28 cellular contexts compared by ENCODE assay signal in the genomic region with DNA sequence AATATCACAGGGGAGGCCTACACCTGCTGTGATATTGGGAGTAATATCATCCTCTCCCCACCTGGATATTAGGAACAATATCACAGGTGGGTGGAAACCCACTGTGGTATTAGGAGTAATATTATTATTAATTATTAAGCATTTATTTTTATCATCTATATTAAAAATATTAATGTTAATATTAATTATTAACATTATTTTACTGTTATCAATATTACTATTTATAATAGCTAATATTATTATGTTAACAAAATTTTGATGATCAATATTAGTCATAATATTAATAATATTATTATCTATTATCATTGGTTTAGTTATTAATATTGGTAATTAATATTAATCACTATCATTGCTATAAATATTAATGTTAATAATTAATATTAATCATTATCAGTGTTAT.
"Had no signal": no experiment of that assay in that cellular context is flagged by ENCODE, and none has a peak within 500 bp of the region (broad histone marks: within the 10 kb centered on the region; RNA-seq: fewer than 3 reads in every experiment).

No MANE protein-coding gene starts in this region.

- H3K9me3 ChIP-seq: ascending aorta, esophagus squamous epithelium had no signal

- FAIRE-seq: bronchial epithelial cell, endothelial cell of umbilical vein had no signal

- H3K4me1 ChIP-seq: ascending aorta, esophagus squamous epithelium had no signal

- H3K4me3 ChIP-seq: ascending aorta, esophagus squamous epithelium had no signal

- H3K27ac ChIP-seq: ascending aorta, brain microvascular endothelial cell, epithelial cell of prostate, esophagus squamous epithelium had no signal

- H3K27me3 ChIP-seq: ascending aorta, brain microvascular endothelial cell, esophagus squamous epithelium had no signal

- DNase-seq: activated CD4-positive, alpha-beta memory T cell treated with anti-CD3 and anti-CD28 coated beads, Interleukin-2, amount 10 ng/mL, durations not matched to agents 7 days and 5 days; activated CD4-positive, alpha-beta T cell treated with anti-CD3 and anti-CD28 coated beads for 1 hour; activated CD4-positive, alpha-beta T cell treated with anti-CD3 and anti-CD28 coated beads for 4 hours; activated CD4-positive, alpha-beta T cell treated with anti-CD3 and anti-CD28 coated beads, Interleukin-2, amount 10 ng/mL, durations not matched to agents 7 days and 5 days; activated CD4-positive, alpha-beta T cell treated with anti-CD3 and anti-CD28 coated beads, Interleukin-2, amount 50 U/mL, for 4 hours; activated CD8-positive, alpha-beta memory T cell treated with anti-CD3 and anti-CD28 coated beads, Interleukin-2, amount 50 U/mL, for 48 hours; activated gamma-delta T cell; activated naive CD4-positive, alpha-beta T cell; activated naive CD4-positive, alpha-beta T cell treated with anti-CD3 and anti-CD28 coated beads, Interleukin-2, amount 10 ng/mL, durations not matched to agents 7 days and 5 days; activated naive CD8-positive, alpha-beta T cell treated with anti-CD3 and anti-CD28 coated beads, Interleukin-2, amount 10 ng/mL, durations not matched to agents 7 days and 5 days; activated T-cell treated with anti-CD3 and anti-CD28 coated beads for 4 hours; activated T-cell treated with anti-CD3 and anti-CD28 coated beads, Interleukin-2, amount 50 U/mL, for 24 hours; activated T-cell treated with anti-CD3 and anti-CD28 coated beads, Interleukin-2, amount 50 U/mL, for 72 hours; brain microvascular endothelial cell; cortex of kidney; dermis blood vessel endothelial cell; effector CD4-positive, alpha-beta T cell; effector memory CD8-positive, alpha-beta T cell; esophagus squamous epithelium; foreskin melanocyte; head of caudate nucleus; T-helper 1 cell; T-helper 17 cell; T1000 had no signal

- ATAC-seq: activated T-cell treated with anti-CD3 and anti-CD28 coated beads, Interleukin-2, amount 50 U/mL, for 72 hours; effector memory CD8-positive, alpha-beta T cell; T-helper 17 cell had no signal

- H3K36me3 ChIP-seq: ascending aorta, brain microvascular endothelial cell, esophagus squamous epithelium had no signal
